ENCODE assay signal across 18 cellular contexts in the genomic region with DNA sequence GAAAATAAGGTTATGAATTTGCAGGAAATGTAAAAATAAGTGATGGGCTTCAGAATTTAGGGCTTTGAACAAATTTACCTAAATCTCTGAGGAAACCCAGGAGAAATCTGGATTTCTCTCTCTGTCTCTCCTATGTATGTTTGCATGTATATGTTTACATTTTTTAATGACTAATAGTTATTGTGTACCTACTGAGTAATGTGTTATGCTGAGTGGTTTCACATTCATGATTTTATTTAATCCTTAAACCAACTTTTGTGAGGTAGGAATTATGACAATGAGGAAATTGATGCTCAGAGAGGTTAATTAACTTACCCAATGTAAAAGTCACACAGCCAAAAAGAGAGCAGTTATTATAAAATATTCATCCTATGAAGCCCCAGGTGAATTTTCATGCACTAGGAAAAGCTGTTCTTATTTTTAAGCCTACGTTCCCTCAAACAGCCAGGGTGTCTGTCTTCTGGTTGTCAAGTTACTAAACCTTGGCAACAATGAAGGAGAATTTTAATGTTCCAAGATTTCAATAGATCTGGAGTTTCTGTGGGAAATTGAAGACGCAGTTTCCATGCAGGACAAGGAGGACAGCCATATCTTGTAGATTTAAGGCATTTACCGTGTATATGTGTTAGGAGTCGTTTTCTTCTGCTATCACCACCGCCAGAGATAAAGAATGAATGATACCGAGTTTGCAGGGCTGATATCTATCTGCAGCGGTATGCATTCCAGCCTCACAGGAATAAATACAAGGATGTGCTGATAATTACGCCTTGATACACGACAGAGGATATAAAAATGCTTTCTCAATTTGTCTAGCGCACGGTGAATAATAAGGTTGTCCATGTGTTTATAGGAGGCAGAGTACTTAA.
DNase-seq lines count a peak whose midpoint lies in the region; ATAC-seq and TF ChIP-seq lines count a peak whose summit lies in the region.
"Had no signal": no experiment of that assay in that cellular context is flagged by ENCODE, and none has a peak within 500 bp of the region (broad histone marks: within the 10 kb centered on the region; RNA-seq: fewer than 3 reads in every experiment).

No MANE protein-coding gene starts in this region.

- H3K36me3 ChIP-seq in RWPE2 (ENCODE audit: low read depth) (no peaks in the 10 kb centered on the region), mesendoderm (ENCODE audit: control insufficient read depth, insufficient read depth, low read length) (no peaks in the 10 kb centered on the region), trophoblast cell (ENCODE audit: control insufficient read depth in 1 of 2, insufficient read depth in 2 of 2, low read length in 2 of 2) (no peaks in the 10 kb centered on the region), Karpas-422 (ENCODE audit: insufficient read depth, low read length) (no peaks in the 10 kb centered on the region)
- H3K36me3 ChIP-seq: BE2C, SJSA1 had no signal

- no peak overlapping the region for H4K12ac ChIP-seq in trophoblast cell (ENCODE audit: low read depth, low read length)

- H3K14ac ChIP-seq in trophoblast cell (ENCODE audit: low read length): no peak overlapping the region

- no peak overlapping the region for H4K5ac ChIP-seq in mesendoderm (ENCODE audit: low read length)

- H3K18ac ChIP-seq in mesendoderm (ENCODE audit: low read length) (no peak overlapping the region), trophoblast cell (ENCODE audit: low read length) (no peak overlapping the region)

- H3K4me2 ChIP-seq in mesendoderm (ENCODE audit: low read length): no peak overlapping the region
- no peak overlapping the region for H3K4me2 ChIP-seq in trophoblast cell (ENCODE audit: low read length)
- H3K4me2 ChIP-seq in Karpas-422 (ENCODE audit: low read depth, low read length, poor library complexity, severe bottlenecking): no peak overlapping the region

- H3K9ac ChIP-seq in mesendoderm (ENCODE audit: low read length) (no peak overlapping the region), trophoblast cell (ENCODE audit: low read length) (no peak overlapping the region), Karpas-422 (ENCODE audit: low read length) (no peak overlapping the region)

- H3K27ac ChIP-seq in RWPE2 (ENCODE audit: poor library complexity, severe bottlenecking) (no peak overlapping the region), caudate nucleus (ENCODE audit: low read depth, low read length) (peak overlapping the region; percentile 79), mesendoderm (ENCODE audit: low read depth, low read length) (no peak overlapping the region), trophoblast cell (ENCODE audit: low read depth, low read length) (no peak overlapping the region), Karpas-422 (ENCODE audit: low read length) (no peak overlapping the region)
- H3K27ac ChIP-seq: A549, SJSA1 had no signal

- H3K79me2 ChIP-seq in mesendoderm (ENCODE audit: control insufficient read depth, insufficient read depth, low read length): no peaks in the 10 kb centered on the region
- H3K79me2 ChIP-seq in trophoblast cell (ENCODE audit: control insufficient read depth, insufficient read depth, low read length, poor library complexity): no peaks in the 10 kb centered on the region
- H3K79me2 ChIP-seq in Karpas-422 (ENCODE audit: low read length): no peaks in the 10 kb centered on the region

- no peak overlapping the region for H2BK15ac ChIP-seq in mesendoderm (replicated peaks; ENCODE audit: low read depth)

- H3K4me3 ChIP-seq in RWPE2 (ENCODE audit: severe bottlenecking) (no peak overlapping the region), mesendoderm (ENCODE audit: low read length) (no peak overlapping the region), trophoblast cell (ENCODE audit: low read depth, low read length) (no peak overlapping the region), Karpas-422 (ENCODE audit: low read length) (no peak overlapping the region)
- H3K4me3 ChIP-seq: A549, SJSA1 had no signal

- no CpG with 5 or more reads among the region's 11 CpGs for WGBS in mesendoderm (ENCODE audit: extremely low coverage, insufficient coverage, low lambda C conversion rate)
- WGBS in trophoblast cell (ENCODE audit: extremely low coverage, insufficient coverage, insufficient read length): no CpG with 5 or more reads among the region's 11 CpGs

- H4K20me1 ChIP-seq in Karpas-422 (ENCODE audit: insufficient read depth, low read depth, low read length): no peaks in the 10 kb centered on the region

- no peak overlapping the region for H2AK5ac ChIP-seq in mesendoderm (ENCODE audit: low read length)
- H2AK5ac ChIP-seq in trophoblast cell (ENCODE audit: low read length): no peak overlapping the region

- no peak overlapping the region for H4K8ac ChIP-seq in mesendoderm (ENCODE audit: low read depth, low read length)
- no peak overlapping the region for H4K8ac ChIP-seq in trophoblast cell (ENCODE audit: low read depth, low read length)

- H2AFZ ChIP-seq in trophoblast cell (ENCODE audit: insufficient read depth, low read length, poor library complexity) (no peak overlapping the region), Karpas-422 (ENCODE audit: low read length) (no peak overlapping the region)

- no peak overlapping the region for H2BK12ac ChIP-seq in trophoblast cell (ENCODE audit: low read length)

- 0 out of 3 replicates have a peak, but pooled peaks have one; percentile 45 for ATAC-seq in RWPE2 (ENCODE audit: low read depth)
- no peak for ATAC-seq in HG03097 (IDR thresholded peaks at IDR 0.05; ENCODE audit: low FRiP score, unreplicated experiment)
- ATAC-seq: Right ventricle myocardium inferior had no signal

- no peaks in the 10 kb centered on the region for H3K9me3 ChIP-seq in RWPE2 (ENCODE audit: severe bottlenecking)
- H3K9me3 ChIP-seq in trophoblast cell (ENCODE audit: insufficient read depth, low read depth, low read length): peaks cover 2% of the 10 kb centered on the region
- no peaks in the 10 kb centered on the region for H3K9me3 ChIP-seq in Karpas-422 (ENCODE audit: low read length)
- H3K9me3 ChIP-seq: BE2C, SJSA1 had no signal

- no peak for DNase-seq in RWPE2 (ENCODE audit: low spot score)
- DNase-seq in caudate nucleus (lab: John Stamatoyannopoulos, UW): peak in 6 of 61 donors; percentile 2 to 66 (median 12)
- peak; percentile 62 for DNase-seq in mesendoderm
- DNase-seq in trophoblast cell: peak; percentile 54 to 80
- no peak for DNase-seq in NCI-H345 (lab: John Stamatoyannopoulos, UW)
- no peak for DNase-seq in Karpas-422
- no peak for DNase-seq in midbrain (lab: John Stamatoyannopoulos, UW)
- DNase-seq: DMS79, MM.1S, NCI-H1092, NCI-H1436, NCI-H187 treated with DMSO at 0.1 percent for 48 hours, NCI-H524 treated with DMSO at 0.1 percent for 48 hours had no signal

- peaks cover 4% of the 10 kb centered on the region for H3K4me1 ChIP-seq in RWPE2 (ENCODE audit: insufficient read depth, poor library complexity, severe bottlenecking)
- peaks cover 2% of the 10 kb centered on the region for H3K4me1 ChIP-seq in mesendoderm (ENCODE audit: control insufficient read depth, low read depth, low read length)
- no peaks in the 10 kb centered on the region for H3K4me1 ChIP-seq in trophoblast cell (ENCODE audit: control insufficient read depth in 1 of 2, insufficient read depth in 2 of 2, low read length in 2 of 2)
- no peaks in the 10 kb centered on the region for H3K4me1 ChIP-seq in Karpas-422 (ENCODE audit: low read length)
- H3K4me1 ChIP-seq: BE2C had no signal

- no peaks in the 10 kb centered on the region for H3K9me2 ChIP-seq in Karpas-422 (replicated peaks; ENCODE audit: insufficient read depth, low read length)

- no peak overlapping the region for H4K91ac ChIP-seq in trophoblast cell (ENCODE audit: low read depth, low read length)

- TF ChIP-seq CTCF in RWPE2 (IDR thresholded peaks at IDR 0.05; ENCODE audit: poor library complexity, severe bottlenecking): no peak

- H2BK5ac ChIP-seq in mesendoderm (ENCODE audit: low read length): no peak overlapping the region
- no peak overlapping the region for H2BK5ac ChIP-seq in trophoblast cell (ENCODE audit: low read depth, low read length, poor library complexity)

- H3K79me1 ChIP-seq in mesendoderm (ENCODE audit: low read length): no peaks in the 10 kb centered on the region
- no peaks in the 10 kb centered on the region for H3K79me1 ChIP-seq in trophoblast cell (ENCODE audit: low read length)

- H2BK120ac ChIP-seq in mesendoderm (ENCODE audit: low read depth, low read length): no peak overlapping the region
- no peak overlapping the region for H2BK120ac ChIP-seq in trophoblast cell (ENCODE audit: insufficient read depth, low read length, poor library complexity)

- H3K23ac ChIP-seq in mesendoderm (ENCODE audit: low read length) (no peak overlapping the region), trophoblast cell (ENCODE audit: low read length) (no peak overlapping the region)

- H3K4ac ChIP-seq in mesendoderm (ENCODE audit: low read depth, low read length): no peak overlapping the region
- no peak overlapping the region for H3K4ac ChIP-seq in trophoblast cell (ENCODE audit: low read depth, low read length)

- no peak overlapping the region for H3K56ac ChIP-seq in mesendoderm (ENCODE audit: low read length)

- no peaks in the 10 kb centered on the region for H3K27me3 ChIP-seq in RWPE2 (ENCODE audit: insufficient read depth, poor library complexity, severe bottlenecking)
- H3K27me3 ChIP-seq in mesendoderm (ENCODE audit: insufficient read depth, low read length, poor library complexity): no peaks in the 10 kb centered on the region
- H3K27me3 ChIP-seq in trophoblast cell (ENCODE audit: insufficient read depth, low read length): no peaks in the 10 kb centered on the region
- H3K27me3 ChIP-seq in Karpas-422 (ENCODE audit: low read length): no peaks in the 10 kb centered on the region
- H3K27me3 ChIP-seq: SJSA1 had no signal

Comparison
In these comparisons a context has a peak if more than half of its experiments do, and no peak if none do; other contexts are left out.
1. DNase-seq: peak in mesendoderm (single experiment) and trophoblast cell (2 of 2); none in RWPE2 (single experiment), NCI-H345 (single experiment), Karpas-422 (single experiment) and midbrain (single experiment).